Comparison of ENCODE assay signal across 18 cellular contexts in genomic region chr17:75481194-75482059, GRCh38. TPM values are rescaled to one million over a fixed set of nuclear protein-coding genes. Genes with fewer than 3 reads are reported as not detected.
DNase-seq lines count a peak whose midpoint lies in the region; ATAC-seq, FAIRE-seq and TF ChIP-seq lines count a peak whose summit lies in the region.
"Had no signal": no experiment of that assay in that cellular context is flagged by ENCODE, and none has a peak within 500 bp of the region (broad histone marks: within the 10 kb centered on the region; RNA-seq: fewer than 3 reads in every experiment).

No MANE protein-coding gene starts in this region.

- no peak for FAIRE-seq in H1 (lab: Jason Lieb, UNC)
- FAIRE-seq: endothelial cell of umbilical vein had no signal

- H2BK15ac ChIP-seq in H1 (ENCODE audit: low read length) (no peak overlapping the region), neuronal stem cell (ENCODE audit: low read length) (peak overlapping the region; percentile 29)

- H2AFZ ChIP-seq in H1 (ENCODE audit: low read length), result no peak overlapping the region
- H2AFZ ChIP-seq in neuronal stem cell (ENCODE audit: low read length), result no peak overlapping the region

- H3K14ac ChIP-seq in H1 (ENCODE audit: insufficient read length) (no peak overlapping the region), neuronal stem cell (ENCODE audit: low read length) (peak overlapping the region; percentile 32)

- no peak for ATAC-seq in CD8-positive, alpha-beta T cell
- ATAC-seq in HG03432 (IDR thresholded peaks at IDR 0.05; ENCODE audit: unreplicated experiment) (no peak), GM21526 (IDR thresholded peaks at IDR 0.05; ENCODE audit: low FRiP score, unreplicated experiment) (no peak)
- ATAC-seq: activated T-cell treated with anti-CD3 and anti-CD28 coated beads, Interleukin-2, amount 50 U/mL, for 4 hours had no signal

- POLR2A ChIA-PET in CD8-positive, alpha-beta T cell (lab: Charles Lee), result interaction anchor here (1.0 kb wide), 1 partner anchor 112 kb away, joined by 3 read pairs; no protein-coding TSS in a partner anchor
- POLR2A ChIA-PET in H1 (lab: Charles Lee; ENCODE audit: partially characterized antibody), result interaction anchor here (1.2 kb wide), 1 partner anchor 21 kb away, joined by 3 read pairs; no protein-coding TSS in a partner anchor

- H3K23me2 ChIP-seq in H1 (ENCODE audit: low read depth, low read length), result no peaks in the 10 kb centered on the region

- no peak overlapping the region for H2BK120ac ChIP-seq in H1 (replicated peaks; ENCODE audit: low read depth, low read length)
- H2BK120ac ChIP-seq in neuronal stem cell (ENCODE audit: low read depth, low read length), result peak overlapping the region; percentile 32

- DNase-seq in CD8-positive, alpha-beta T cell, result no peak
- DNase-seq in NCI-H524 (lab: John Stamatoyannopoulos, UW) (peak; percentile 89 to 92), H1 (ENCODE audit: low read depth in 1 of 2, low spot score in 2 of 2) (no peak), neuronal stem cell (ENCODE audit: low spot score) (no peak)
- DNase-seq in stimulated activated CD4-positive, alpha-beta T cell treated with anti-CD3 and anti-CD28 coated beads, Interleukin-4, amount 100 ng/mL, for 24 hours, result no peak
- no peak for DNase-seq in central memory CD4-positive, alpha-beta T cell
- DNase-seq: activated CD4-positive, alpha-beta T cell treated with anti-CD3 and anti-CD28 coated beads, Interleukin-2, amount 10 ng/mL, durations not matched to agents 7 days and 5 days; activated T-cell treated with anti-CD3 and anti-CD28 coated beads, Interleukin-2, amount 50 U/mL, for 4 hours; HFFc6; midbrain; NCI-H1105 treated with DMSO at 0.1 percent for 48 hours; NK-92 treated with Interleukin-12 subunit alpha and Interleukin-12 subunit beta, amount 100 ng/mL, for 24 hours; SIG-M5; stomach; T-helper 9 cell had no signal

- no peaks in the 10 kb centered on the region for H3K79me2 ChIP-seq in H1 (ENCODE audit: control insufficient read depth in 1 of 2, insufficient read depth in 2 of 2, low read length in 2 of 2)

- H2AK5ac ChIP-seq in H1 (ENCODE audit: low read depth, low read length) (no peak overlapping the region), neuronal stem cell (ENCODE audit: low read depth, low read length) (peak overlapping the region; percentile 97)

- H3K56ac ChIP-seq in H1 (replicated peaks; ENCODE audit: insufficient read length, low read depth, low read length), result no peak overlapping the region

- no peak overlapping the region for H4K91ac ChIP-seq in H1 (replicated peaks; ENCODE audit: insufficient read length, low read length)
- H4K91ac ChIP-seq in neuronal stem cell (ENCODE audit: low read depth, low read length, poor library complexity), result peak overlapping the region; percentile 34

- H4K8ac ChIP-seq in H1 (ENCODE audit: extremely low read depth, insufficient read depth, low read length) (peak overlapping the region; percentile 86; the same call in 1 of the 2 replicates), neuronal stem cell (ENCODE audit: low read depth, low read length) (no peak overlapping the region)

- no peak for TF ChIP-seq EP300 in H1 (IDR thresholded peaks at IDR 0.05; ENCODE audit: borderline replicate concordance in 1 of 2, low read depth in 2 of 2, low read length in 2 of 2)

- H3K23ac ChIP-seq in H1 (ENCODE audit: insufficient read length) (no peak overlapping the region), neuronal stem cell (ENCODE audit: low read depth, low read length, poor library complexity) (peak overlapping the region; percentile 31)

- intact Hi-C loops in CD8-positive, alpha-beta T cell (cut with DNase I, micrococcal nuclease), result no loop called here

- CTCF ChIA-PET in CD8-positive, alpha-beta T cell (lab: Charles Lee), result no interaction called here
- CTCF ChIA-PET in H1 (lab: Charles Lee; ENCODE audit: partially characterized antibody), result interaction anchor here (1.1 to 5.6 kb wide), 7 partner anchors 15 to 367 kb away, joined by 3 to 31 read pairs (median 5); partner anchors contain the start of gene MIF4GD

- H4K20me1 ChIP-seq in H1 (replicated peaks in 1 of 2; ENCODE audit: control insufficient read depth in 1 of 2, insufficient read depth in 2 of 2, low read length in 2 of 2), result peaks cover 0 to 3% of the 10 kb centered on the region in 2 experiments

- peaks cover 26% of the 10 kb centered on the region for H3K36me3 Mint-ChIP-seq in CD8-positive, alpha-beta T cell

- H3K4me1 Mint-ChIP-seq in CD8-positive, alpha-beta T cell (ENCODE audit: low read depth), result peaks cover 8% of the 10 kb centered on the region

- no peak for TF ChIP-seq POLR2A in H1 (IDR thresholded peaks at IDR 0.05; ENCODE audit: control extremely low read depth in 1 of 2, low read depth in 2 of 2, low read length in 2 of 2)

- no peak overlapping the region for H3K4me3 Mint-ChIP-seq in CD8-positive, alpha-beta T cell
- H3K4me3 Mint-ChIP-seq: activated CD4-positive, alpha-beta T cell treated with anti-CD3 and anti-CD28 coated beads, Interleukin-2, amount 10 ng/mL, durations not matched to agents 7 days and 5 days; activated T-cell treated with anti-CD3 and anti-CD28 coated beads, Interleukin-2, amount 50 U/mL, for 4 hours; HFFc6 had no signal

- H3K9ac ChIP-seq in H1 (replicated peaks in 1 of 4; ENCODE audit: extremely low read depth in 1 of 4, low read depth in 3 of 4, low read length in 3 of 4) (no peak overlapping the region), neuronal stem cell (ENCODE audit: low read depth, low read length, poor library complexity) (no peak overlapping the region)

- no peak overlapping the region for H3K4me2 ChIP-seq in H1 (ENCODE audit: insufficient read depth in 1 of 2, low read depth in 2 of 2, low read length in 2 of 2)
- no peak overlapping the region for H3K4me2 ChIP-seq in neuronal stem cell (ENCODE audit: insufficient read depth, low read length, poor library complexity, severe bottlenecking)

- no peak overlapping the region for H3K27ac ChIP-seq in CD8-positive, alpha-beta T cell (ENCODE audit: low read depth, low read length)
- H3K27ac ChIP-seq in H1 (ENCODE audit: low read depth, low read length) (peak overlapping the region; percentile 38; the same call in 1 of the 2 replicates), neuronal stem cell (replicated peaks; ENCODE audit: low read length) (peak overlapping the region; percentile 57)
- H3K27ac ChIP-seq: stomach had no signal

- H2BK5ac ChIP-seq in H1 (ENCODE audit: low read depth, low read length) (no peak overlapping the region), neuronal stem cell (ENCODE audit: low read length) (peak overlapping the region; percentile 76)

- H3K27ac Mint-ChIP-seq in CD8-positive, alpha-beta T cell, result peak overlapping the region; percentile 60
- H3K27ac Mint-ChIP-seq: HFFc6 had no signal

- no peak overlapping the region for H3K18ac ChIP-seq in H1 (ENCODE audit: extremely low read depth, low read length)
- peak overlapping the region; percentile 90 for H3K18ac ChIP-seq in neuronal stem cell (ENCODE audit: low read length)

- H2BK20ac ChIP-seq in H1 (ENCODE audit: low read length), result no peak overlapping the region

- no peaks in the 10 kb centered on the region for H3K4me1 ChIP-seq in CD8-positive, alpha-beta T cell (ENCODE audit: insufficient read depth, low read length)
- H3K4me1 ChIP-seq in H1 (replicated peaks in 1 of 4; ENCODE audit: control insufficient read depth in 3 of 4, insufficient read depth in 4 of 4, low read length in 3 of 4) (peaks cover 0 to 7% (median under 1%) of the 10 kb centered on the region in 4 experiments; a peak in 4 of 7 replicates), neuronal stem cell (ENCODE audit: control insufficient read depth in 2 of 2, insufficient read depth in 1 of 2, low read depth in 1 of 2, low read length in 2 of 2) (peaks cover 23 to 28% of the 10 kb centered on the region in 2 donors)

- H3K9me3 Mint-ChIP-seq in CD8-positive, alpha-beta T cell, result no peaks in the 10 kb centered on the region
- H3K9me3 Mint-ChIP-seq: activated CD4-positive, alpha-beta T cell treated with anti-CD3 and anti-CD28 coated beads, Interleukin-2, amount 10 ng/mL, durations not matched to agents 7 days and 5 days; activated T-cell treated with anti-CD3 and anti-CD28 coated beads, Interleukin-2, amount 50 U/mL, for 4 hours; HFFc6 had no signal

- H3K4ac ChIP-seq in H1 (replicated peaks; ENCODE audit: insufficient read length, low read depth, low read length), result no peak overlapping the region
- H3K4ac ChIP-seq in neuronal stem cell (ENCODE audit: low read length), result peak overlapping the region; percentile 61

- H3K9me3 ChIP-seq in CD8-positive, alpha-beta T cell (ENCODE audit: low read length), result no peaks in the 10 kb centered on the region
- H3K9me3 ChIP-seq in H1 (ENCODE audit: insufficient read depth in 2 of 2, low read depth in 1 of 2, low read length in 1 of 2) (no peaks in the 10 kb centered on the region), neuronal stem cell (replicated peaks in 1 of 2; ENCODE audit: control insufficient read depth in 2 of 2, insufficient read depth in 1 of 2, low read depth in 1 of 2, low read length in 2 of 2) (no peaks in the 10 kb centered on the region)
- H3K9me3 ChIP-seq: stomach had no signal

- H3K27me3 Mint-ChIP-seq in CD8-positive, alpha-beta T cell (ENCODE audit: low read depth), result no peaks in the 10 kb centered on the region
- H3K27me3 Mint-ChIP-seq: activated CD4-positive, alpha-beta T cell treated with anti-CD3 and anti-CD28 coated beads, Interleukin-2, amount 10 ng/mL, durations not matched to agents 7 days and 5 days had no signal

- H3K79me1 ChIP-seq in H1 (ENCODE audit: low read depth, low read length) (no peaks in the 10 kb centered on the region; the same call in 1 of the 2 replicates), neuronal stem cell (ENCODE audit: low read depth, low read length) (no peaks in the 10 kb centered on the region)

- H3K4me3 ChIP-seq in CD8-positive, alpha-beta T cell (ENCODE audit: low read depth, low read length), result no peak overlapping the region
- H3K4me3 ChIP-seq in H1 (ENCODE audit: extremely low read depth in 1 of 4, insufficient read depth in 2 of 4, low read depth in 3 of 4, low read length in 4 of 4), result no peak overlapping the region
- H3K4me3 ChIP-seq in neuronal stem cell (ENCODE audit: low read length in 2 of 2), result no peak overlapping the region
- H3K4me3 ChIP-seq: stomach had no signal

- no peak overlapping the region for H4K5ac ChIP-seq in H1 (ENCODE audit: insufficient read length, low read depth, low read length)

- no peaks in the 10 kb centered on the region for H3K36me3 ChIP-seq in CD8-positive, alpha-beta T cell (ENCODE audit: insufficient read depth, low read length)
- H3K36me3 ChIP-seq in H1 (ENCODE audit: control insufficient read depth in 2 of 4, insufficient read depth in 4 of 4, low read length in 3 of 4) (0 out of 8 replicates have a peak, but pooled peaks cover 0 to 4% (median 0%) of the 10 kb centered on the region in 4 experiments), neuronal stem cell (replicated peaks in 1 of 2; ENCODE audit: control insufficient read depth in 2 of 2, insufficient read depth in 2 of 2, low read length in 2 of 2) (peaks cover 4 to 33% of the 10 kb centered on the region in 2 donors)

- no peak for TF ChIP-seq CTCF in CD8-positive, alpha-beta T cell (IDR thresholded peaks at IDR 0.05)
- TF ChIP-seq CTCF in H1 (IDR thresholded peaks at IDR 0.05; ENCODE audit: control extremely low read depth in 1 of 3, insufficient read depth in 1 of 3, low read depth in 1 of 3, low read length in 3 of 3), result no peak

- no peaks in the 10 kb centered on the region for H3K27me3 ChIP-seq in CD8-positive, alpha-beta T cell (ENCODE audit: insufficient read depth, low read length)
- H3K27me3 ChIP-seq in H1 (replicated peaks in 1 of 4; ENCODE audit: control insufficient read depth in 3 of 4, extremely low read depth in 1 of 4, insufficient read depth in 3 of 4, low read length in 3 of 4), result no peaks in the 10 kb centered on the region
- no peaks in the 10 kb centered on the region for H3K27me3 ChIP-seq in neuronal stem cell (ENCODE audit: control insufficient read depth in 3 of 3, insufficient read depth in 3 of 3, low read depth in 1 of 3, low read length in 3 of 3)
- H3K27me3 ChIP-seq: stomach had no signal

- WGBS in H1 (ENCODE audit: extremely low coverage in 1 of 2, insufficient coverage in 1 of 2, insufficient read length in 1 of 2, insufficient replicate concordance in 2 of 2, low coverage in 1 of 2, low lambda C conversion rate in 2 of 2, missing lambda C conversion rate in 1 of 2), 2 experiments, result 92% methylated on average over 13 of the region's 13 CpGs; no CpG with 5 or more reads in 1 of the 2 experiments
- WGBS in neuronal stem cell (ENCODE audit: extremely low coverage in 2 of 2, insufficient read length in 2 of 2, insufficient replicate concordance in 1 of 2), 2 donors, result no CpG with 5 or more reads among the region's 13 CpGs

- H2BK12ac ChIP-seq in H1 (ENCODE audit: low read depth, low read length), result no peak overlapping the region
- peak overlapping the region; percentile 7 for H2BK12ac ChIP-seq in neuronal stem cell (ENCODE audit: low read length)

- TF ChIP-seq RAD21 in H1 (IDR thresholded peaks at IDR 0.05 in 1 of 2, conservative IDR thresholded peaks at IDR 0.05 in 1 of 2; ENCODE audit: low read depth in 2 of 2, low read length in 2 of 2), result no peak

RNA-seq across cellular contexts. Expression of gene TMEM94, which starts 25.0 kb away (rescaled TPM):
- 10 to 100 TPM; 44.8 to 46.5 TPM for total RNA-seq in CD8-positive, alpha-beta T cell
- 54.8 and 64.3 TPM in 2 replicates for total RNA-seq in H1 (2021; fragmentation: NEBNext Ultra II Directional; extraction: Animal tissue kit (Norgen Biotek cat#: 25700))
- polyA plus RNA-seq in H1 (2011; rRNA removed), result 69.9 and 147 TPM in 2 replicates
- polyA plus RNA-seq in H1 (2011; cell fraction: cytosol; rRNA removed), result 40.8 TPM
- 381 TPM for polyA plus RNA-seq in H1 (2011; cell fraction: nucleus; rRNA removed)
- 65.6 to 77.5 TPM (median 73.0 TPM) in 4 replicates for polyA plus RNA-seq in H1 (2012, experiment 1 of 2)
- polyA plus RNA-seq in H1 (2012, experiment 2 of 2), result 62.7 TPM
- polyA plus RNA-seq in H1 (2013, experiment 1 of 2), result 65.9 TPM
- polyA plus RNA-seq in H1 (2013, experiment 2 of 2), result 65.6 TPM
- 42.3 and 63.6 TPM in 2 replicates for polyA minus RNA-seq in H1 (2011; rRNA and poly(A)+ RNA removed)
- 61.0 TPM for polyA minus RNA-seq in H1 (2011; cell fraction: cytosol; rRNA and poly(A)+ RNA removed)
- polyA minus RNA-seq in H1 (2011; cell fraction: nucleus; rRNA and poly(A)+ RNA removed), result 89.8 TPM
- 63.4 TPM for polyA plus RNA-seq in neuronal stem cell (2013, experiment 1 of 2)
- polyA plus RNA-seq in neuronal stem cell (2013, experiment 2 of 2), result 59.4 TPM

RNA-seq across cellular contexts. Expression of gene CASKIN2, which starts 33.9 kb away (rescaled TPM):
- total RNA-seq in CD8-positive, alpha-beta T cell, result under 1 TPM; 0.64 to 0.98 TPM
- 28.9 and 32.3 TPM in 2 replicates for total RNA-seq in H1 (2021; fragmentation: NEBNext Ultra II Directional; extraction: Animal tissue kit (Norgen Biotek cat#: 25700))
- 6.7 and 10.6 TPM in 2 replicates for polyA plus RNA-seq in H1 (2011; rRNA removed)
- polyA plus RNA-seq in H1 (2011; cell fraction: cytosol; rRNA removed), result 6.0 TPM
- polyA plus RNA-seq in H1 (2011; cell fraction: nucleus; rRNA removed), result 36.0 TPM
- polyA plus RNA-seq in H1 (2012, experiment 1 of 2), result 10.0 to 15.3 TPM (median 14.4 TPM) in 4 replicates
- polyA plus RNA-seq in H1 (2012, experiment 2 of 2), result 12.7 TPM
- 8.6 TPM for polyA plus RNA-seq in H1 (2013, experiment 1 of 2)
- 8.0 TPM for polyA plus RNA-seq in H1 (2013, experiment 2 of 2)
- 9.0 and 13.9 TPM in 2 replicates for polyA minus RNA-seq in H1 (2011; rRNA and poly(A)+ RNA removed)
- polyA minus RNA-seq in H1 (2011; cell fraction: cytosol; rRNA and poly(A)+ RNA removed), result 8.7 TPM
- 19.4 TPM for polyA minus RNA-seq in H1 (2011; cell fraction: nucleus; rRNA and poly(A)+ RNA removed)
- 7.5 TPM for polyA plus RNA-seq in neuronal stem cell (2013, experiment 1 of 2)
- polyA plus RNA-seq in neuronal stem cell (2013, experiment 2 of 2), result 7.9 TPM

RNA-seq across cellular contexts. Expression of gene TSEN54, which starts 34.9 kb away (rescaled TPM):
- 100 to 1,000 TPM; 116 to 123 TPM for total RNA-seq in CD8-positive, alpha-beta T cell
- 43.6 and 44.8 TPM in 2 replicates for total RNA-seq in H1 (2021; fragmentation: NEBNext Ultra II Directional; extraction: Animal tissue kit (Norgen Biotek cat#: 25700))
- 60.3 and 68.1 TPM in 2 replicates for polyA plus RNA-seq in H1 (2011; rRNA removed)
- polyA plus RNA-seq in H1 (2011; cell fraction: cytosol; rRNA removed), result 52.7 TPM
- 106 TPM for polyA plus RNA-seq in H1 (2011; cell fraction: nucleus; rRNA removed)
- polyA plus RNA-seq in H1 (2012, experiment 1 of 2), result 41.4 to 67.2 TPM (median 56.3 TPM) in 4 replicates
- 63.3 TPM for polyA plus RNA-seq in H1 (2012, experiment 2 of 2)
- 32.9 TPM for polyA plus RNA-seq in H1 (2013, experiment 1 of 2)
- 29.0 TPM for polyA plus RNA-seq in H1 (2013, experiment 2 of 2)
- polyA minus RNA-seq in H1 (2011; rRNA and poly(A)+ RNA removed), result 35.2 and 45.8 TPM in 2 replicates
- polyA minus RNA-seq in H1 (2011; cell fraction: cytosol; rRNA and poly(A)+ RNA removed), result 14.6 TPM
- 18.1 TPM for polyA minus RNA-seq in H1 (2011; cell fraction: nucleus; rRNA and poly(A)+ RNA removed)
- 21.2 TPM for polyA plus RNA-seq in neuronal stem cell (2013, experiment 1 of 2)
- polyA plus RNA-seq in neuronal stem cell (2013, experiment 2 of 2), result 24.0 TPM

RNA-seq across cellular contexts. Expression of gene LLGL2, which starts 44.1 kb away (rescaled TPM):
- 10 to 100 TPM; 32.7 to 36.4 TPM for total RNA-seq in CD8-positive, alpha-beta T cell
- total RNA-seq in H1 (2021; fragmentation: NEBNext Ultra II Directional; extraction: Animal tissue kit (Norgen Biotek cat#: 25700)), result 64.5 and 66.6 TPM in 2 replicates
- polyA plus RNA-seq in H1 (2011; rRNA removed), result 77.1 and 126 TPM in 2 replicates
- polyA plus RNA-seq in H1 (2011; cell fraction: cytosol; rRNA removed), result 90.7 TPM
- polyA plus RNA-seq in H1 (2011; cell fraction: nucleus; rRNA removed), result 171 TPM
- 38.9 to 72.3 TPM (median 69.7 TPM) in 4 replicates for polyA plus RNA-seq in H1 (2012, experiment 1 of 2)
- polyA plus RNA-seq in H1 (2012, experiment 2 of 2), result 58.3 TPM
- 47.7 TPM for polyA plus RNA-seq in H1 (2013, experiment 1 of 2)
- 43.3 TPM for polyA plus RNA-seq in H1 (2013, experiment 2 of 2)
- polyA minus RNA-seq in H1 (2011; rRNA and poly(A)+ RNA removed), result 22.8 and 39.6 TPM in 2 replicates
- polyA minus RNA-seq in H1 (2011; cell fraction: cytosol; rRNA and poly(A)+ RNA removed), result 33.2 TPM
- 44.7 TPM for polyA minus RNA-seq in H1 (2011; cell fraction: nucleus; rRNA and poly(A)+ RNA removed)
- polyA plus RNA-seq in neuronal stem cell (2013, experiment 1 of 2), result 25.2 TPM
- polyA plus RNA-seq in neuronal stem cell (2013, experiment 2 of 2), result 26.4 TPM

Comparison
In these comparisons a context has a peak if more than half of its experiments do, and no peak if none do; other contexts are left out.
1. DNase-seq: peak in NCI-H524 (2 of 2); none in CD8-positive, alpha-beta T cell (0 of 7), H1 (0 of 2), neuronal stem cell (single experiment), stimulated activated CD4-positive, alpha-beta T cell treated with anti-CD3 and anti-CD28 coated beads, Interleukin-4, amount 100 ng/mL, for 24 hours (single experiment) and central memory CD4-positive, alpha-beta T cell (single experiment).
2. RNA of gene CASKIN2, which starts 33.9 kb away (total RNA-seq): 28.9 to 32.3 TPM in H1; 0.64 to 0.98 TPM in CD8-positive, alpha-beta T cell; every median in the first group is over 10 times any median in the second.